In genomic region chr6:34115396-34116314, GRCh38 we compare ENCODE assay signal across 12 cellular contexts. TPM values are rescaled to one million over a fixed set of nuclear protein-coding genes. Genes with fewer than 3 reads are reported as not detected.
DNase-seq lines count a peak whose midpoint lies in the region; ATAC-seq and TF ChIP-seq lines count a peak whose summit lies in the region.
"Had no signal": no experiment of that assay in that cellular context is flagged by ENCODE, and none has a peak within 500 bp of the region (broad histone marks: within the 10 kb centered on the region; RNA-seq: fewer than 3 reads in every experiment).

No MANE protein-coding gene starts in this region.

- H3K36me3 ChIP-seq in fibroblast of lung (ENCODE audit: control insufficient read depth, insufficient read depth, low read length): no peaks in the 10 kb centered on the region
- H3K36me3 ChIP-seq: heart right ventricle had no signal

- H3K27ac ChIP-seq in RWPE1 (no peak overlapping the region), fibroblast of lung (ENCODE audit: insufficient read depth, low read length) (no peak overlapping the region)
- H3K27ac ChIP-seq: heart right ventricle had no signal

- H3K27me3 ChIP-seq in fibroblast of lung (ENCODE audit: control insufficient read depth, insufficient read depth, low read length): no peaks in the 10 kb centered on the region

- no peaks in the 10 kb centered on the region for H4K20me1 ChIP-seq in fibroblast of lung (ENCODE audit: control insufficient read depth, extremely low read depth, insufficient read depth, low read length)

- H3K27ac Mint-ChIP-seq in activated naive CD4-positive, alpha-beta T cell treated with anti-CD3 and anti-CD28 coated beads, Interleukin-2, amount 10 ng/mL, durations not matched to agents 7 days and 5 days: no peak overlapping the region
- no peak overlapping the region for H3K27ac Mint-ChIP-seq in chondrocyte (ENCODE audit: unreplicated experiment)
- H3K27ac Mint-ChIP-seq: stimulated activated naive B cell treated with anti-CD40 and anti-IgM and Interleukin-4, amounts not matched to agents 10 μg/mL and 1 μg/mL and 100 μg/mL, for 72 hours had no signal

- DNase-seq in activated naive CD4-positive, alpha-beta T cell treated with anti-CD3 and anti-CD28 coated beads, Interleukin-2, amount 10 ng/mL, durations not matched to agents 7 days and 5 days: peak; percentile 54
- no peak for DNase-seq in activated naive CD4-positive, alpha-beta T cell treated with anti-CD3 and anti-CD28 coated beads, Interleukin-2, amount 50 U/mL, for 16 hours
- DNase-seq in RWPE1 (ENCODE audit: low spot score) (peak; percentile 48), fibroblast of lung (ENCODE audit: low read depth in 2 of 2) (peak; percentile 5 to 28), cerebellar nuclear complex (lab: John Stamatoyannopoulos, UW) (no peak), chondrocyte (ENCODE audit: low spot score) (no peak)
- peak; percentile 8 to 21 for DNase-seq in stimulated activated CD4-positive, alpha-beta T cell treated with anti-CD3 and anti-CD28 coated beads, Interleukin-2, amount 100 ng/mL, for 48 hours
- DNase-seq: amniotic stem cell; NCI-H1092; stimulated activated naive B cell treated with anti-CD40 and anti-IgM and Interleukin-4, amounts not matched to agents 10 μg/mL and 1 μg/mL and 100 μg/mL, for 72 hours had no signal

- no peak overlapping the region for H3K9ac ChIP-seq in fibroblast of lung (ENCODE audit: insufficient read depth, low read length)

- POLR2A ChIA-PET in RWPE1 (lab: Yijun Ruan, JAX; ENCODE audit: low non-redundant PET): no interaction called here

- H3K4me3 Mint-ChIP-seq in activated naive CD4-positive, alpha-beta T cell treated with anti-CD3 and anti-CD28 coated beads, Interleukin-2, amount 10 ng/mL, durations not matched to agents 7 days and 5 days: no peak overlapping the region
- no peak overlapping the region for H3K4me3 Mint-ChIP-seq in chondrocyte (ENCODE audit: unreplicated experiment)
- H3K4me3 Mint-ChIP-seq: stimulated activated naive B cell treated with anti-CD40 and anti-IgM and Interleukin-4, amounts not matched to agents 10 μg/mL and 1 μg/mL and 100 μg/mL, for 72 hours had no signal

- no peak overlapping the region for H3K4me2 ChIP-seq in fibroblast of lung (ENCODE audit: extremely low read depth, insufficient read depth, low read length)

- no peaks in the 10 kb centered on the region for H3K79me2 ChIP-seq in fibroblast of lung (ENCODE audit: control insufficient read depth, insufficient read depth, low read length)

- no peak overlapping the region for H2AFZ ChIP-seq in fibroblast of lung (ENCODE audit: low read length)

- ATAC-seq in GM21576 (IDR thresholded peaks at IDR 0.05; ENCODE audit: unreplicated experiment): no peak
- ATAC-seq: heart right ventricle; stimulated activated naive B cell treated with anti-CD40 and anti-IgM and Interleukin-4, amounts not matched to agents 10 μg/mL and 1 μg/mL and 100 μg/mL, for 72 hours had no signal

- no peaks in the 10 kb centered on the region for H3K4me1 ChIP-seq in fibroblast of lung (ENCODE audit: control insufficient read depth, extremely low read depth, insufficient read depth, low read length)
- H3K4me1 ChIP-seq: heart right ventricle had no signal

- no peaks in the 10 kb centered on the region for H3K36me3 Mint-ChIP-seq in activated naive CD4-positive, alpha-beta T cell treated with anti-CD3 and anti-CD28 coated beads, Interleukin-2, amount 10 ng/mL, durations not matched to agents 7 days and 5 days
- no peaks in the 10 kb centered on the region for H3K36me3 Mint-ChIP-seq in chondrocyte (ENCODE audit: low read depth)
- H3K36me3 Mint-ChIP-seq: stimulated activated naive B cell treated with anti-CD40 and anti-IgM and Interleukin-4, amounts not matched to agents 10 μg/mL and 1 μg/mL and 100 μg/mL, for 72 hours had no signal

- H3K4me1 Mint-ChIP-seq in activated naive CD4-positive, alpha-beta T cell treated with anti-CD3 and anti-CD28 coated beads, Interleukin-2, amount 10 ng/mL, durations not matched to agents 7 days and 5 days: no peaks in the 10 kb centered on the region
- H3K4me1 Mint-ChIP-seq in chondrocyte (ENCODE audit: low read depth): no peaks in the 10 kb centered on the region
- H3K4me1 Mint-ChIP-seq: stimulated activated naive B cell treated with anti-CD40 and anti-IgM and Interleukin-4, amounts not matched to agents 10 μg/mL and 1 μg/mL and 100 μg/mL, for 72 hours had no signal

- CTCF ChIA-PET in activated naive CD4-positive, alpha-beta T cell treated with anti-CD3 and anti-CD28 coated beads, Interleukin-2, amount 10 ng/mL, durations not matched to agents 7 days and 5 days (lab: Charles Lee): no interaction called here
- CTCF ChIA-PET in RWPE1 (lab: Yijun Ruan, JAX): interaction anchor here (0.6 kb wide), 1 partner anchor 14 kb away, joined by 3 read pairs; no protein-coding TSS in a partner anchor

- no peaks in the 10 kb centered on the region for H3K9me3 ChIP-seq in fibroblast of lung (ENCODE audit: control insufficient read depth, insufficient read depth, low read depth, low read length)
- H3K9me3 ChIP-seq: heart right ventricle had no signal

- H3K27me3 Mint-ChIP-seq in activated naive CD4-positive, alpha-beta T cell treated with anti-CD3 and anti-CD28 coated beads, Interleukin-2, amount 10 ng/mL, durations not matched to agents 7 days and 5 days: peaks cover 38% of the 10 kb centered on the region
- peaks cover 70% of the 10 kb centered on the region for H3K27me3 Mint-ChIP-seq in chondrocyte (ENCODE audit: low read depth)

- TF ChIP-seq CTCF in RWPE1 (conservative IDR thresholded peaks at IDR 0.05; ENCODE audit: low read depth): no peak
- no peak for TF ChIP-seq CTCF in fibroblast of lung (conservative IDR thresholded peaks at IDR 0.05 in 1 of 2, IDR thresholded peaks at IDR 0.05 in 1 of 2; ENCODE audit: low read depth in 1 of 2, low read length in 2 of 2)
- no peak for TF ChIP-seq CTCF in chondrocyte (IDR thresholded peaks at IDR 0.05)

- H3K4me3 ChIP-seq in fibroblast of lung (replicated peaks in 1 of 4; ENCODE audit: control extremely low read depth in 1 of 4, insufficient read depth in 1 of 4, low read depth in 3 of 4, low read length in 4 of 4): no peak overlapping the region
- H3K4me3 ChIP-seq: heart right ventricle had no signal

- H3K9me3 Mint-ChIP-seq in activated naive CD4-positive, alpha-beta T cell treated with anti-CD3 and anti-CD28 coated beads, Interleukin-2, amount 10 ng/mL, durations not matched to agents 7 days and 5 days: no peaks in the 10 kb centered on the region
- H3K9me3 Mint-ChIP-seq in chondrocyte (ENCODE audit: low read depth): no peaks in the 10 kb centered on the region
- H3K9me3 Mint-ChIP-seq: stimulated activated naive B cell treated with anti-CD40 and anti-IgM and Interleukin-4, amounts not matched to agents 10 μg/mL and 1 μg/mL and 100 μg/mL, for 72 hours had no signal

RNA-seq across cellular contexts. Expression of gene GRM4, which starts 30.2 kb away (rescaled TPM):
- total RNA-seq in fibroblast of lung: under 0.01 TPM in 2 replicates
- polyA plus RNA-seq in fibroblast of lung: not detected in 2 replicates
- polyA plus RNA-seq in fibroblast of lung (2012): not detected in 2 replicates
- polyA minus RNA-seq in fibroblast of lung (ENCODE audit: low replicate concordance): not detected in 2 replicates
- total RNA-seq in chondrocyte: 0.26 to 0.92 TPM (median 0.27 TPM) in 3 replicates
- total RNA-seq: heart right ventricle had no signal
- polyA plus RNA-seq: heart right ventricle had no signal

Comparison
In these comparisons a context has a peak if more than half of its experiments do, and no peak if none do; other contexts are left out.
1. DNase-seq: peak in activated naive CD4-positive, alpha-beta T cell treated with anti-CD3 and anti-CD28 coated beads, Interleukin-2, amount 10 ng/mL, durations not matched to agents 7 days and 5 days (single experiment), RWPE1 (single experiment), fibroblast of lung (2 of 2) and stimulated activated CD4-positive, alpha-beta T cell treated with anti-CD3 and anti-CD28 coated beads, Interleukin-2, amount 100 ng/mL, for 48 hours (2 of 2); none in activated naive CD4-positive, alpha-beta T cell treated with anti-CD3 and anti-CD28 coated beads, Interleukin-2, amount 50 U/mL, for 16 hours (single experiment), cerebellar nuclear complex (0 of 2) and chondrocyte (single experiment).